15 cellular contexts compared by ENCODE assay signal in the genomic region with DNA sequence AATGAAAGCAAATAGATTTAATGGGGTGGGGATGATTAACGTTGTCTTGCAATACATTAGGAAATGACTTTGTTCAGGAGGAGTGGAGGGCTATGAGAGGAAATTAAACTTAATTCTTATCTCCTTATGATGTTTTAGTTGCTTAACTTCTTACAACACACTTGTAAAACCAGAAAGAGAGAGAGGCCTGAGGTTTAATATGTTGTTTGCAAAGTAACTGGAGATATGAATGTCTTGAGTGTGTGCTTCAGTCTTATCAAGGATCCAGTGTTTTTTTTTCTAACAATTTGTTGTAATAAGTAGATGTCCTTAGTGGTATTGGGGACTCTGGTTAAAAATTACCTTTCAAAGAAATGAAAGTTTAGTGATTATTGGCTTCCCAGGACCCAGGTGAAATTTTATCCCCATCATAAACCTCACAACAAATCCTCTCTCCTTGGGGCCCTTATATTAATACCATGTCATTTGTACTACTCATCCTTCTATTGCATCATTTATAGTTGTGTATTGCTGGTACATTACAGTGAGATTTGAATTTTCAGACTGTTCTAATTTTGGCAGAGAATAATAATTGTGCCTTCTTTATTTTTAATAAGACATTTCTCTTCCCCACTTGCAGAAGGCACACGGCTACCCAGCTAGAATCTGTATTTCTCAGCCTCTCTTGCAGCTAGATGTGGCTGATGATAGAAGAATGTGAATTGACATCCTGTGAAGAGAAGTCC.
"Had no signal": no experiment of that assay in that cellular context is flagged by ENCODE, and none has a peak within 500 bp of the region (broad histone marks: within the 10 kb centered on the region; RNA-seq: fewer than 3 reads in every experiment).

No MANE protein-coding gene starts in this region.

- H3K4me3 ChIP-seq: coronary artery, heart right ventricle, stomach, thoracic aorta had no signal

- DNase-seq: activated CD8-positive, alpha-beta memory T cell treated with anti-CD3 and anti-CD28 coated beads, Interleukin-2, amount 50 U/mL, for 48 hours; activated CD8-positive, alpha-beta T cell treated with anti-CD3 and anti-CD28 coated beads, Interleukin-2, amount 10 ng/mL, durations not matched to agents 7 days and 5 days; activated naive CD4-positive, alpha-beta T cell treated with Interleukin-2 at 50 U/mL for 16 hours; caudate nucleus; effector CD8-positive, alpha-beta T cell; heart right ventricle; islet precursor cell; mesenchymal stem cell; stimulated activated CD4-positive, alpha-beta T cell treated with anti-CD3 and anti-CD28 coated beads, Interleukin-2, amount 100 ng/mL, for 48 hours; stomach; T-helper 9 cell had no signal

- H3K9me3 ChIP-seq: stomach, thoracic aorta had no signal

- H3K27ac ChIP-seq: coronary artery had no signal

- ATAC-seq: activated CD8-positive, alpha-beta T cell treated with anti-CD3 and anti-CD28 coated beads, Interleukin-2, amount 10 ng/mL, durations not matched to agents 7 days and 5 days; heart right ventricle; left lobe of liver had no signal

- H3K27me3 ChIP-seq: stomach had no signal

- H3K4me3 Mint-ChIP-seq: activated CD8-positive, alpha-beta T cell treated with anti-CD3 and anti-CD28 coated beads, Interleukin-2, amount 10 ng/mL, durations not matched to agents 7 days and 5 days; nephron had no signal

- H3K27ac Mint-ChIP-seq: activated CD8-positive, alpha-beta T cell treated with anti-CD3 and anti-CD28 coated beads, Interleukin-2, amount 10 ng/mL, durations not matched to agents 7 days and 5 days; nephron had no signal

- H3K36me3 ChIP-seq: heart right ventricle, stomach, thoracic aorta had no signal

- H3K4me1 Mint-ChIP-seq: nephron had no signal
